Comparison of ENCODE assay signal across 16 cellular contexts in the genomic region with DNA sequence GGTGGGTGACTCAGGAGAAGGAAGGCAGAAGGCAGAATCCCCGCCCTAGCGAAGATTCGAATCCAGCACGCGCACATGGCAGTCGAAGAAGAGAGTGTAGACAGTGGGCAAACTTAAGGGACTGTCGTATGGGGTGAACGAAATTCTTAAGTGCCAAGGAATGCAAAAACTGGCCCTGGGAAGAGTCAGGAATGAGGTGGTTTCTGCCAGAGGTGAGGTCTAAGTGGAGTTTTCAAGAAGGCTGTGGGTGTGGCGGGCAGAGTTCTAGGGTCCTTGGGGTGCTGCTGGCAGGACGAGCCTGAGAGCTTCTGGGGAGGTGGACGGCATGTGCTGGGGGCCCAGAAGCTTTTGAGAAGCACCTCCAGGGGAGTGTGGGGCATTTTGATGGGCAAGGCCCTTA.
DNase-seq lines count a peak whose midpoint lies in the region; ATAC-seq and TF ChIP-seq lines count a peak whose summit lies in the region.
"Had no signal": no experiment of that assay in that cellular context is flagged by ENCODE, and none has a peak within 500 bp of the region (broad histone marks: within the 10 kb centered on the region; RNA-seq: fewer than 3 reads in every experiment).

No MANE protein-coding gene starts in this region.

- H3F3A ChIP-seq in GM23338 (replicated peaks; ENCODE audit: low read depth) = no peaks in the 10 kb centered on the region

- no peak overlapping the region for H4K91ac ChIP-seq in neuronal stem cell (ENCODE audit: low read depth, low read length, poor library complexity)

- intact Hi-C loops in lower lobe of right lung (cut with DNase I) = no loop called here
- intact Hi-C loops in CD14-positive monocyte (cut with micrococcal nuclease) = no loop called here

- ATAC-seq in GM23338 (no peak), WTC11 (no peak), lower lobe of right lung (peak; percentile 38 to 62)
- ATAC-seq: GM12878 had no signal

- H3K27me3 Mint-ChIP-seq in GM23338 (ENCODE audit: insufficient read depth, low read depth, poor library complexity) = peaks cover 13% of the 10 kb centered on the region
- H3K27me3 Mint-ChIP-seq in WTC11 (ENCODE audit: low read depth) = no peaks in the 10 kb centered on the region; the same call in 1 of the 2 replicates
- H3K27me3 Mint-ChIP-seq in CD14-positive monocyte (ENCODE audit: low read depth in 3 of 3) = peaks cover 0 to 3% (median 2%) of the 10 kb centered on the region in 3 donors
- H3K27me3 Mint-ChIP-seq: CD4-positive, alpha-beta T cell had no signal

- H2BK5ac ChIP-seq in neuronal stem cell (ENCODE audit: low read length) = no peak overlapping the region

- CTCF ChIA-PET in WTC11 (lab: Charles Lee) = no interaction called here

- H2AFZ ChIP-seq in GM23338 = no peak overlapping the region
- H2AFZ ChIP-seq in neuronal stem cell (ENCODE audit: low read length) = no peak overlapping the region
- H2AFZ ChIP-seq: GM23248 had no signal

- H3K4me3 Mint-ChIP-seq in GM23338 (no peak overlapping the region), WTC11 (no peak overlapping the region), CD14-positive monocyte (no peak overlapping the region)
- H3K4me3 Mint-ChIP-seq: CD4-positive, alpha-beta T cell had no signal

- H2BK15ac ChIP-seq in neuronal stem cell (ENCODE audit: low read length) = no peak overlapping the region

- H3K36me3 Mint-ChIP-seq in GM23338 (ENCODE audit: low read depth) (no peaks in the 10 kb centered on the region; the same call in 2 of the 3 replicates), WTC11 (no peaks in the 10 kb centered on the region), CD14-positive monocyte (no peaks in the 10 kb centered on the region)

- H3K18ac ChIP-seq in neuronal stem cell (ENCODE audit: low read length) = no peak overlapping the region

- WGBS in neuronal stem cell (ENCODE audit: extremely low coverage in 2 of 2, insufficient read length in 2 of 2, insufficient replicate concordance in 1 of 2), 2 donors = no CpG with 5 or more reads among the region's 11 CpGs

- H3K36me3 ChIP-seq in GM23338 (ENCODE audit: insufficient read depth) (no peaks in the 10 kb centered on the region), lower lobe of right lung (no peaks in the 10 kb centered on the region), neuronal stem cell (replicated peaks in 1 of 2; ENCODE audit: control insufficient read depth in 2 of 2, insufficient read depth in 2 of 2, low read length in 2 of 2) (peaks cover 3 to 4% of the 10 kb centered on the region in 2 donors)

- H4K8ac ChIP-seq in neuronal stem cell (ENCODE audit: low read depth, low read length) = no peak overlapping the region

- POLR2A ChIA-PET in WTC11 (lab: Charles Lee) = no interaction called here

- H3K9ac ChIP-seq in neuronal stem cell (ENCODE audit: low read depth, low read length, poor library complexity) = peak overlapping the region; percentile 10
- H3K9ac ChIP-seq: BLaER1 treated with 17β-estradiol and CSF1 and Interleukin-3, amounts not matched to agents 10 nM and 100 nM; GM23248 had no signal

- H3K9me3 Mint-ChIP-seq in GM23338 (no peaks in the 10 kb centered on the region), WTC11 (no peaks in the 10 kb centered on the region), CD14-positive monocyte (peaks cover 0 to 10% (median 4%) of the 10 kb centered on the region in 7 donors)
- H3K9me3 Mint-ChIP-seq: CD4-positive, alpha-beta T cell had no signal

- H3K4me1 Mint-ChIP-seq in GM23338 = peaks cover 37% of the 10 kb centered on the region
- peaks cover 46% of the 10 kb centered on the region for H3K4me1 Mint-ChIP-seq in WTC11
- no peaks in the 10 kb centered on the region for H3K4me1 Mint-ChIP-seq in CD14-positive monocyte

- H4K20me1 ChIP-seq in GM23338 (replicated peaks; ENCODE audit: insufficient read depth) = no peaks in the 10 kb centered on the region

- H3K27ac ChIP-seq in GM23338 (ENCODE audit: low read depth) = 0 out of 2 replicates have a peak overlapping the region, but pooled peaks have one; percentile 22
- H3K27ac ChIP-seq in lower lobe of right lung = no peak overlapping the region
- H3K27ac ChIP-seq in neuronal stem cell (replicated peaks; ENCODE audit: low read length) = no peak overlapping the region
- H3K27ac ChIP-seq: GM23248 had no signal

- H3K14ac ChIP-seq in neuronal stem cell (ENCODE audit: low read length) = no peak overlapping the region

- H3K4ac ChIP-seq in neuronal stem cell (ENCODE audit: low read length) = no peak overlapping the region

- H3K23ac ChIP-seq in neuronal stem cell (ENCODE audit: low read depth, low read length, poor library complexity) = no peak overlapping the region

- DNase-seq in GM23338 (ENCODE audit: low spot score) (no peak), WTC11 (ENCODE audit: low spot score) (no peak), lower lobe of right lung (no peak), neuronal stem cell (ENCODE audit: low spot score) (no peak), NCI-H2029 (lab: John Stamatoyannopoulos, UW) (no peak), SW480 (ENCODE audit: low spot score) (no peak), CD14-positive monocyte (ENCODE audit: low spot score) (no peak), OCI-M1 (lab: John Stamatoyannopoulos, UW) (no peak)
- DNase-seq: ACHN; Calu3; CD4-positive, alpha-beta T cell; DMS79; GM23248; H7 had no signal

- no peak overlapping the region for H2AK5ac ChIP-seq in neuronal stem cell (ENCODE audit: low read depth, low read length)

- no peak overlapping the region for H3K4me2 ChIP-seq in GM23338
- H3K4me2 ChIP-seq in neuronal stem cell (ENCODE audit: insufficient read depth, low read length, poor library complexity, severe bottlenecking) = no peak overlapping the region

- H3K79me1 ChIP-seq in neuronal stem cell (ENCODE audit: low read depth, low read length) = peaks cover 11% of the 10 kb centered on the region

- H2BK12ac ChIP-seq in neuronal stem cell (ENCODE audit: low read length) = no peak overlapping the region

- no peaks in the 10 kb centered on the region for H3K9me3 ChIP-seq in lower lobe of right lung
- no peaks in the 10 kb centered on the region for H3K9me3 ChIP-seq in neuronal stem cell (replicated peaks in 1 of 2; ENCODE audit: control insufficient read depth in 2 of 2, insufficient read depth in 1 of 2, low read depth in 1 of 2, low read length in 2 of 2)

- H3K79me2 ChIP-seq in GM23338 (replicated peaks; ENCODE audit: insufficient read depth) = peaks cover 65% of the 10 kb centered on the region

- no peaks in the 10 kb centered on the region for H3K9me2 ChIP-seq in GM23338 (ENCODE audit: insufficient read depth)

- H3K4me1 ChIP-seq in GM23338 (ENCODE audit: insufficient read depth) (peaks cover 11% of the 10 kb centered on the region), lower lobe of right lung (no peaks in the 10 kb centered on the region), neuronal stem cell (ENCODE audit: control insufficient read depth in 2 of 2, insufficient read depth in 1 of 2, low read depth in 1 of 2, low read length in 2 of 2) (no peaks in the 10 kb centered on the region)

- H3K27ac Mint-ChIP-seq in GM23338 (no peak overlapping the region), WTC11 (peak overlapping the region; percentile 61; the same call in 1 of the 2 replicates), CD14-positive monocyte (no peak overlapping the region)
- H3K27ac Mint-ChIP-seq: CD4-positive, alpha-beta T cell had no signal

- TF ChIP-seq CTCF in GM23338 (conservative IDR thresholded peaks at IDR 0.05; ENCODE audit: low read depth in 2 of 2) (no peak), WTC11 (IDR thresholded peaks at IDR 0.05) (no peak), lower lobe of right lung (IDR thresholded peaks at IDR 0.05) (no peak), CD14-positive monocyte (IDR thresholded peaks at IDR 0.05) (no peak)

- H3K27me3 ChIP-seq in GM23338 (ENCODE audit: insufficient read depth) (no peaks in the 10 kb centered on the region), lower lobe of right lung (ENCODE audit: low read depth) (no peaks in the 10 kb centered on the region), neuronal stem cell (ENCODE audit: control insufficient read depth in 3 of 3, insufficient read depth in 3 of 3, low read depth in 1 of 3, low read length in 3 of 3) (no peaks in the 10 kb centered on the region)
- H3K27me3 ChIP-seq: BLaER1 treated with 17β-estradiol and CSF1 and Interleukin-3, amounts not matched to agents 10 nM and 100 nM had no signal

- H3K4me3 ChIP-seq in GM23338 (no peak overlapping the region), lower lobe of right lung (no peak overlapping the region), neuronal stem cell (ENCODE audit: low read length in 2 of 2) (no peak overlapping the region)
- H3K4me3 ChIP-seq: BLaER1 treated with 17β-estradiol and CSF1 and Interleukin-3, amounts not matched to agents 10 nM and 100 nM; GM12878; GM23248 had no signal

- no peak overlapping the region for H2BK120ac ChIP-seq in neuronal stem cell (ENCODE audit: low read depth, low read length)

TF ChIP-seq in GM23338, 12 proteins besides CTCF, POLR2A, EP300 and RAD21 (continues in another document):
- no peak for TF ChIP-seq EZH2 (IDR thresholded peaks at IDR 0.05; ENCODE audit: low read depth, unreplicated experiment)
- TF ChIP-seq CREB1 (CRISPR knock-in tag; IDR thresholded peaks at IDR 0.05; ENCODE audit: low read depth) = no peak
- no peak for TF ChIP-seq ZNF331 (CRISPR knock-in tag; IDR thresholded peaks at IDR 0.05; ENCODE audit: low read depth)
- no peak for TF ChIP-seq ZNF114 (CRISPR knock-in tag; IDR thresholded peaks at IDR 0.05)

TF ChIP-seq in WTC11, 78 proteins besides CTCF, POLR2A, EP300 and RAD21 (continues in another document):
- no peak for TF ChIP-seq NR3C1 (CRISPR knock-in tag; conservative IDR thresholded peaks at IDR 0.05; ENCODE audit: low read depth)
- no peak for TF ChIP-seq E2F4 (CRISPR knock-in tag; IDR thresholded peaks at IDR 0.05; ENCODE audit: borderline replicate concordance, low read depth)
- no peak for TF ChIP-seq ZBTB43 (CRISPR knock-in tag; IDR thresholded peaks at IDR 0.05)

Comparison
In these comparisons a context has a peak if more than half of its experiments do, and no peak if none do; other contexts are left out.
1. ATAC-seq: peak in lower lobe of right lung (2 of 2); none in GM23338 (single experiment) and WTC11 (single experiment).